In genomic region chr1:54050435-54050834, GRCh38 we compare ENCODE assay signal across 12 cellular contexts. TPM values are rescaled to one million over a fixed set of nuclear protein-coding genes. Genes with fewer than 3 reads are reported as not detected.
DNase-seq lines count a peak whose midpoint lies in the region; ATAC-seq and TF ChIP-seq lines count a peak whose summit lies in the region.
"Not testable (repeated sequence)": the region's sequence is repeated elsewhere in the genome, so short reads cannot be mapped to it uniquely, and the experiment has no call there.
"Had no signal": no experiment of that assay in that cellular context is flagged by ENCODE, and none has a peak within 500 bp of the region (broad histone marks: within the 10 kb centered on the region; RNA-seq: fewer than 3 reads in every experiment).

No MANE protein-coding gene starts in this region.

- intact Hi-C loops in dorsolateral prefrontal cortex (cut with DNase I): loop anchor here (5.0 to 10.0 kb wide), 5 partner anchors 103 to 816 kb away; partner anchors contain the start of genes DIO1 (in 1 of the 2), IFT25 (in 1 of the 2), LRRC42 (in 1 of the 2) and MAGOH (in 1 of the 2)
- intact Hi-C loops in naive thymus-derived CD4-positive, alpha-beta T cell (cut with micrococcal nuclease): loop anchor here (5.0 to 10.0 kb wide), 7 partner anchors 234 to 1993 kb away; partner anchors contain the start of genes BTF3L4 (in 1 of the 2), CC2D1B (in 1 of the 2), CPT2 (in 1 of the 2) and LRP8 (in 1 of the 2)

- not testable (repeated sequence) for H3K9ac ChIP-seq in DND-41 (ENCODE audit: low read depth, low read length); neural progenitor cell

- not testable (repeated sequence) for ATAC-seq in CD4-positive, CD25-positive, alpha-beta regulatory T cell (ENCODE audit: low read depth in 2 of 2); DND-41 (ENCODE audit: insufficient read depth, low read depth); naive thymus-derived CD4-positive, alpha-beta T cell

- H3K79me2 ChIP-seq in DND-41 (ENCODE audit: insufficient read depth, low read length) (peaks cover 92% of the 10 kb centered on the region), neural progenitor cell (ENCODE audit: low read depth) (peaks cover 75% of the 10 kb centered on the region)

- H3K4me3 Mint-ChIP-seq in CD4-positive, CD25-positive, alpha-beta regulatory T cell: peak overlapping the region; percentile 19 to 60 (median 48)
- peak overlapping the region; percentile 18 for H3K4me3 Mint-ChIP-seq in T-helper 1 cell treated with Interleukin-12 subunit alpha and Interleukin-12 subunit beta and Interleukin-4 antibody, amounts not matched to agents 30 μg/mL and 1 μg/mL, for 36 hours
- peak overlapping the region; percentile 54 for H3K4me3 Mint-ChIP-seq in activated naive CD8-positive, alpha-beta T cell
- H3K4me3 Mint-ChIP-seq in naive thymus-derived CD4-positive, alpha-beta T cell: peak overlapping the region in 7 of 10 donors; percentile 6 to 79 (median 45)
- peak overlapping the region; percentile 41 for H3K4me3 Mint-ChIP-seq in neural progenitor cell

- not testable (repeated sequence) for H3K9me3 ChIP-seq in CD4-positive, CD25-positive, alpha-beta regulatory T cell (ENCODE audit: control insufficient read depth in 2 of 2, low read length in 2 of 2); DND-41 (ENCODE audit: insufficient read depth, low read length, severe bottlenecking); naive thymus-derived CD4-positive, alpha-beta T cell (ENCODE audit: control insufficient read depth in 2 of 3, low read length in 3 of 3); neural progenitor cell (ENCODE audit: low read depth)

- POLR2A ChIA-PET in naive thymus-derived CD4-positive, alpha-beta T cell (lab: Charles Lee): interaction anchor here (1.7 kb wide), 1 partner anchor 213 kb away, joined by 4 read pairs; the partner anchor contains the start of gene NDC1

- peaks cover 72% of the 10 kb centered on the region for H3K4me1 ChIP-seq in CD4-positive, CD25-positive, alpha-beta regulatory T cell (ENCODE audit: control insufficient read depth, insufficient read depth, low read length, poor library complexity, severe bottlenecking)
- peaks cover 36% of the 10 kb centered on the region for H3K4me1 ChIP-seq in DND-41 (ENCODE audit: insufficient read depth, low read length)
- H3K4me1 ChIP-seq in naive thymus-derived CD4-positive, alpha-beta T cell (ENCODE audit: control insufficient read depth in 2 of 2, insufficient read depth in 2 of 2, low read length in 2 of 2): peaks cover 23 to 46% of the 10 kb centered on the region in 2 donors
- peaks cover 12% of the 10 kb centered on the region for H3K4me1 ChIP-seq in neural progenitor cell

- not testable (repeated sequence) for H3K27me3 ChIP-seq in CD4-positive, CD25-positive, alpha-beta regulatory T cell (ENCODE audit: control insufficient read depth, insufficient read depth, low read length); DND-41 (ENCODE audit: insufficient read depth, low read length, poor library complexity); dorsolateral prefrontal cortex; naive thymus-derived CD4-positive, alpha-beta T cell (ENCODE audit: control insufficient read depth in 2 of 2, insufficient read depth in 2 of 2, low read length in 2 of 2); neural progenitor cell

- H3K36me3 Mint-ChIP-seq in CD4-positive, CD25-positive, alpha-beta regulatory T cell; T-helper 1 cell treated with Interleukin-12 subunit alpha and Interleukin-12 subunit beta and Interleukin-4 antibody, amounts not matched to agents 30 μg/mL and 1 μg/mL, for 36 hours (ENCODE audit: low read depth); activated naive CD8-positive, alpha-beta T cell; naive thymus-derived CD4-positive, alpha-beta T cell; neural progenitor cell: not testable (repeated sequence)

- H3K9me3 Mint-ChIP-seq in CD4-positive, CD25-positive, alpha-beta regulatory T cell; T-helper 1 cell treated with Interleukin-12 subunit alpha and Interleukin-12 subunit beta and Interleukin-4 antibody, amounts not matched to agents 30 μg/mL and 1 μg/mL, for 36 hours; activated naive CD8-positive, alpha-beta T cell (ENCODE audit: low read depth); naive thymus-derived CD4-positive, alpha-beta T cell; neural progenitor cell: not testable (repeated sequence)

- peaks cover 11% of the 10 kb centered on the region for H4K20me1 ChIP-seq in DND-41 (ENCODE audit: insufficient read depth, low read length)
- peaks cover 19% of the 10 kb centered on the region for H4K20me1 ChIP-seq in neural progenitor cell (ENCODE audit: low read depth)

- not testable (repeated sequence) for H3K4me3 ChIP-seq in CD4-positive, CD25-positive, alpha-beta regulatory T cell (ENCODE audit: low read depth, low read length); DND-41 (ENCODE audit: low read depth in 1 of 2, low read length in 2 of 2); naive thymus-derived CD4-positive, alpha-beta T cell (ENCODE audit: low read length); neural progenitor cell
- H3K4me3 ChIP-seq in dorsolateral prefrontal cortex: peak overlapping the region in 49 of 59 donors; percentile 0 to 100 (median 95)

- H3K36me3 ChIP-seq in CD4-positive, CD25-positive, alpha-beta regulatory T cell (ENCODE audit: control insufficient read depth, insufficient read depth, low read length): peaks cover 20% of the 10 kb centered on the region
- not testable (repeated sequence) for H3K36me3 ChIP-seq in DND-41 (ENCODE audit: insufficient read depth, low read length); naive thymus-derived CD4-positive, alpha-beta T cell (ENCODE audit: control insufficient read depth in 2 of 3, insufficient read depth in 3 of 3, low read length in 3 of 3); neural progenitor cell

- H2AFZ ChIP-seq in DND-41 (ENCODE audit: low read depth, low read length); neural progenitor cell (replicated peaks): not testable (repeated sequence)

- TF ChIP-seq CTCF in DND-41 (IDR thresholded peaks at IDR 0.05; ENCODE audit: borderline replicate concordance, extremely low read depth, low read length, poor library complexity, severe bottlenecking); dorsolateral prefrontal cortex (IDR thresholded peaks at IDR 0.05 in 54 of 56, conservative IDR thresholded peaks at IDR 0.05 in 2 of 56; ENCODE audit: low read depth in 1 of 56, partially characterized antibody in 56 of 56); neural progenitor cell (IDR thresholded peaks at IDR 0.05): not testable (repeated sequence)

- CTCF ChIA-PET in naive thymus-derived CD4-positive, alpha-beta T cell (lab: Charles Lee): interaction anchor here (0.7 to 1.0 kb wide), 2 partner anchors 190 to 731 kb away, joined by 3 read pairs; no protein-coding TSS in a partner anchor

- peaks cover 12 to 61% (median 44%) of the 10 kb centered on the region in 4 donors for H3K4me1 Mint-ChIP-seq in CD4-positive, CD25-positive, alpha-beta regulatory T cell
- H3K4me1 Mint-ChIP-seq in T-helper 1 cell treated with Interleukin-12 subunit alpha and Interleukin-12 subunit beta and Interleukin-4 antibody, amounts not matched to agents 30 μg/mL and 1 μg/mL, for 36 hours (ENCODE audit: low read depth): peaks cover 19% of the 10 kb centered on the region
- H3K4me1 Mint-ChIP-seq in activated naive CD8-positive, alpha-beta T cell (ENCODE audit: low read depth): peaks cover 49% of the 10 kb centered on the region
- H3K4me1 Mint-ChIP-seq in naive thymus-derived CD4-positive, alpha-beta T cell: peaks cover 7 to 63% (median 59%) of the 10 kb centered on the region in 7 donors
- not testable (repeated sequence) for H3K4me1 Mint-ChIP-seq in neural progenitor cell

- peak overlapping the region; percentile 74; the same call in 1 of the 2 replicates for H3K4me2 ChIP-seq in DND-41 (ENCODE audit: insufficient read depth, low read length)
- H3K4me2 ChIP-seq in neural progenitor cell: not testable (repeated sequence)

- H3K27ac Mint-ChIP-seq in CD4-positive, CD25-positive, alpha-beta regulatory T cell; T-helper 1 cell treated with Interleukin-12 subunit alpha and Interleukin-12 subunit beta and Interleukin-4 antibody, amounts not matched to agents 30 μg/mL and 1 μg/mL, for 36 hours; activated naive CD8-positive, alpha-beta T cell; neural progenitor cell: not testable (repeated sequence)
- peak overlapping the region in 2 of 9 donors; percentile 36 to 43 for H3K27ac Mint-ChIP-seq in naive thymus-derived CD4-positive, alpha-beta T cell

- peaks cover 21% of the 10 kb centered on the region for H3F3A ChIP-seq in neural progenitor cell (ENCODE audit: low read depth)

- H3K27me3 Mint-ChIP-seq in CD4-positive, CD25-positive, alpha-beta regulatory T cell; T-helper 1 cell treated with Interleukin-12 subunit alpha and Interleukin-12 subunit beta and Interleukin-4 antibody, amounts not matched to agents 30 μg/mL and 1 μg/mL, for 36 hours (ENCODE audit: low read depth); activated naive CD8-positive, alpha-beta T cell; naive thymus-derived CD4-positive, alpha-beta T cell; neural progenitor cell (ENCODE audit: insufficient read depth, low read depth): not testable (repeated sequence)

- not testable (repeated sequence) for H3K27ac ChIP-seq in CD4-positive, CD25-positive, alpha-beta regulatory T cell (ENCODE audit: insufficient read depth, low read length, poor library complexity, severe bottlenecking); DND-41 (ENCODE audit: low read length); naive thymus-derived CD4-positive, alpha-beta T cell (ENCODE audit: low read depth, low read length); neural progenitor cell
- peak overlapping the region in 5 of 59 donors; percentile 35 to 97 (median 54) for H3K27ac ChIP-seq in dorsolateral prefrontal cortex

- not testable (repeated sequence) for DNase-seq in CD4-positive, CD25-positive, alpha-beta regulatory T cell; DND-41; dorsolateral prefrontal cortex; naive thymus-derived CD4-positive, alpha-beta T cell; neural progenitor cell (ENCODE audit: low spot score)

RNA-seq across cellular contexts. Expression of gene TMEM59, which starts 2.6 kb away (rescaled TPM):
- 180 TPM for total RNA-seq in CD4-positive, CD25-positive, alpha-beta regulatory T cell
- polyA plus RNA-seq in CD4-positive, CD25-positive, alpha-beta regulatory T cell: 100 to 1,000 TPM; 605 to 863 (median 688) TPM
- total RNA-seq in dorsolateral prefrontal cortex: 100 to 1,000 TPM; 155 to 435 (median 269) TPM
- 100 to 1,000 TPM; 127 to 197 (median 183) TPM for total RNA-seq in naive thymus-derived CD4-positive, alpha-beta T cell
- polyA plus RNA-seq in naive thymus-derived CD4-positive, alpha-beta T cell: 100 to 1,000 TPM; 403 to 545 TPM
- 125 and 139 TPM in 2 replicates for total RNA-seq in neural progenitor cell (ENCODE audit: low replicate concordance)

RNA-seq across cellular contexts. Expression of gene TCEANC2, which starts 3.0 kb away (rescaled TPM):
- 8.4 TPM for total RNA-seq in CD4-positive, CD25-positive, alpha-beta regulatory T cell
- polyA plus RNA-seq in CD4-positive, CD25-positive, alpha-beta regulatory T cell: 1 to 10 TPM; 3.6 to 6.9 (median 6.2) TPM
- total RNA-seq in dorsolateral prefrontal cortex (10 to 100 TPM in 29 of 120 experiments, 1 to 10 TPM in 91; 5.2 to 16.1 (median 8.6) TPM), neural progenitor cell (ENCODE audit: low replicate concordance) (8.8 and 11.6 TPM in 2 replicates)
- total RNA-seq in naive thymus-derived CD4-positive, alpha-beta T cell: 10 to 100 TPM in 3 of 5 experiments, 1 to 10 TPM in 2; 6.3 to 15.1 (median 12.2) TPM
- polyA plus RNA-seq in naive thymus-derived CD4-positive, alpha-beta T cell: 1 to 10 TPM; 7.7 to 9.3 TPM

RNA-seq across cellular contexts. Expression of gene LDLRAD1, which starts 32.4 kb away (rescaled TPM):
- not detected for total RNA-seq in CD4-positive, CD25-positive, alpha-beta regulatory T cell
- polyA plus RNA-seq in CD4-positive, CD25-positive, alpha-beta regulatory T cell: not detected
- 1 to 10 TPM in 1 of 120 experiments, under 1 TPM in 1, not detected in 118; 0.23 to 1.0 TPM for total RNA-seq in dorsolateral prefrontal cortex
- not detected for total RNA-seq in naive thymus-derived CD4-positive, alpha-beta T cell
- not detected for polyA plus RNA-seq in naive thymus-derived CD4-positive, alpha-beta T cell
- not detected in 2 replicates for total RNA-seq in neural progenitor cell (ENCODE audit: low replicate concordance)
- total RNA-seq: Caco-2, Daoy, GM23248, H4 had no signal
- polyA plus RNA-seq: BJ, GM23248 had no signal
